8 cellular contexts compared by ENCODE assay signal in the genomic region with DNA sequence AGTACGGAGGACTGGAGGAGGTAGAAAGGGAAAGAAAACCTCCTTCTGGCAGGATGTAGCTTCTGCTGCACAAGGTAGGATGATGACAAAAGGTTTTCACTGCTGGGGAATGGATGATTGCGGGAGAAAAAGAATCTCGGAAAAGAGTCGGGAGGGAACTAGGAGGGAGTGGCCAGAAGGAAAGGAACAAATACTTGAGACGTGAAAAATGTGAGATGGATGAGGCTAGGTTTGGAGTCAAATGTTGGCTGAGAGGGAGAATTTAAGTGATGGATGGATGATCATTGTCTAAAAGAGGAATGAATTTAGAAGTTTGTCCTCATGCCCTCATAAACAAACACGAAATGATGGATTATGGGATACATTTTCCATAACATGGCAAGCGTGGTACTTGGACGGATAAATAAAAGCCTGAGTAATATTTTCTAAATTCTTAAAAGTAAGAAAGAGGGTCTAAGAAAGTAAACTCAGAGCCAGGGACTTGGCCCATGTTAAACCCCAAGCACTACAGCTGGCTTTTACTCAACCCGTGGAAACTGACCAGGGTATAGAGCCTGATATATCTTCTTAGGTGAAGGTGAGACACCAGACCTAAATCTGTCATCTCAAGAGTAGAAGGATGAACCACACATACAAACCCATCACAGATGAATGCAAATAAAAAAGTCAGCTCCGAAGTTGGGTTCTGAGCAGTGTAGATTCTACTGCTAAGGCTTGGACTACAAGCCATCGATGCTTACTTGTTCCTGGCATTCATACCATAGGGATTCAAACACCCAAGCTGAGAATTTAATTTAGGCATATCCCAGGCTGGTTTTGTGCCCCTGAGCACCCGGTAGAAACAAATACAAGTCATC.
A peak's percentile ranks its signal among the peaks of the same experiment; 100 is the strongest.
DNase-seq lines count a peak whose midpoint lies in the region; ATAC-seq and TF ChIP-seq lines count a peak whose summit lies in the region.

No MANE protein-coding gene starts in this region.

- no peak for ATAC-seq in activated naive CD8-positive, alpha-beta T cell treated with anti-CD3 and anti-CD28 coated beads, Interleukin-2, amount 50 U/mL, for 24 hours
- ATAC-seq in GM19351 (IDR thresholded peaks at IDR 0.05; ENCODE audit: unreplicated experiment) = no peak
- ATAC-seq in HG02759 (IDR thresholded peaks at IDR 0.05; ENCODE audit: unreplicated experiment) = no peak

- TF ChIP-seq EP300 in stomach (IDR thresholded peaks at IDR 0.05) = no peak

- peak overlapping the region; percentile 51 to 90 (median 67) for H3K4me3 ChIP-seq in stomach

- no peak for TF ChIP-seq CTCF in stomach (IDR thresholded peaks at IDR 0.05)

- H3K27me3 Mint-ChIP-seq in activated naive CD8-positive, alpha-beta T cell treated with anti-CD3 and anti-CD28 coated beads, Interleukin-2, amount 50 U/mL, for 24 hours = no peaks in the 10 kb centered on the region

- H3K36me3 Mint-ChIP-seq in activated naive CD8-positive, alpha-beta T cell treated with anti-CD3 and anti-CD28 coated beads, Interleukin-2, amount 50 U/mL, for 24 hours (ENCODE audit: low read depth) = peaks cover 8% of the 10 kb centered on the region

- peaks cover 16 to 46% (median 30%) of the 10 kb centered on the region in 4 donors for H3K4me1 ChIP-seq in stomach

- H3K4me1 Mint-ChIP-seq in activated naive CD8-positive, alpha-beta T cell treated with anti-CD3 and anti-CD28 coated beads, Interleukin-2, amount 50 U/mL, for 24 hours = peaks cover 58% of the 10 kb centered on the region

- no peaks in the 10 kb centered on the region for H3K9me3 Mint-ChIP-seq in activated naive CD8-positive, alpha-beta T cell treated with anti-CD3 and anti-CD28 coated beads, Interleukin-2, amount 50 U/mL, for 24 hours

- WGBS in stomach, 5 donors = 10 to 15% (median 12%) methylated on average over 12 of the region's 12 CpGs

- TF ChIP-seq POLR2A in stomach (IDR thresholded peaks at IDR 0.05) = peak in 1 of 4 donors; percentile 78

- H3K4me3 Mint-ChIP-seq in activated naive CD8-positive, alpha-beta T cell treated with anti-CD3 and anti-CD28 coated beads, Interleukin-2, amount 50 U/mL, for 24 hours = peak overlapping the region; percentile 88

- H3K27ac ChIP-seq in stomach = peak overlapping the region; percentile 95 to 100 (median 97)

- peaks cover 0 to 13% (median 3%) of the 10 kb centered on the region in 4 donors for H3K36me3 ChIP-seq in stomach

- intact Hi-C loops in stomach (cut with DNase I; ENCODE audit: low total_unique reads) = no loop called here

- peak; percentile 21 for DNase-seq in NCI-H1105 treated with DMSO at 0.1 percent for 48 hours (lab: John Stamatoyannopoulos, UW)
- no peak for DNase-seq in NCI-H1105 (lab: John Stamatoyannopoulos, UW)
- DNase-seq in NAMALWA (ENCODE audit: low spot score) = peak; percentile 84
- DNase-seq in activated naive CD8-positive, alpha-beta T cell treated with anti-CD3 and anti-CD28 coated beads, Interleukin-2, amount 50 U/mL, for 24 hours = no peak
- DNase-seq in iris pigment epithelial cell (ENCODE audit: low read depth) = peak; percentile 45
- DNase-seq in stomach = no peak

- H3K27me3 ChIP-seq in stomach = no peaks in the 10 kb centered on the region

- peak overlapping the region; percentile 96 for H3K27ac Mint-ChIP-seq in activated naive CD8-positive, alpha-beta T cell treated with anti-CD3 and anti-CD28 coated beads, Interleukin-2, amount 50 U/mL, for 24 hours

- no peaks in the 10 kb centered on the region for H3K9me3 ChIP-seq in stomach

Comparison
In these comparisons a context has a peak if more than half of its experiments do, and no peak if none do; other contexts are left out.
1. DNase-seq: peak in NCI-H1105 treated with DMSO at 0.1 percent for 48 hours (single experiment), NAMALWA (single experiment) and iris pigment epithelial cell (single experiment); none in NCI-H1105 (single experiment), activated naive CD8-positive, alpha-beta T cell treated with anti-CD3 and anti-CD28 coated beads, Interleukin-2, amount 50 U/mL, for 24 hours (single experiment) and stomach (single experiment).